ENCODE assay signal across 1 cellular context in genomic region chr5:125317546-125317995, GRCh38.
TF ChIP-seq lines count a peak whose summit lies in the region.

No MANE protein-coding gene starts in this region.

TF ChIP-seq in WTC11, 78 proteins besides CTCF, POLR2A, EP300 and RAD21 (continued from another document):
- TF ChIP-seq HMGXB4 (CRISPR knock-in tag; IDR thresholded peaks at IDR 0.05) (no peak), RELA (CRISPR knock-in tag; IDR thresholded peaks at IDR 0.05; ENCODE audit: borderline replicate concordance) (no peak), TP53 (CRISPR knock-in tag; IDR thresholded peaks at IDR 0.05) (no peak), CBFB (CRISPR knock-in tag; IDR thresholded peaks at IDR 0.05; ENCODE audit: low read depth) (no peak), ZNF219 (CRISPR knock-in tag; IDR thresholded peaks at IDR 0.05; ENCODE audit: borderline replicate concordance) (no peak), JUN (CRISPR knock-in tag; IDR thresholded peaks at IDR 0.05) (no peak), MXD4 (CRISPR knock-in tag; IDR thresholded peaks at IDR 0.05; ENCODE audit: borderline replicate concordance) (no peak)
